ENCODE assay signal across 8 cellular contexts in the genomic region with DNA sequence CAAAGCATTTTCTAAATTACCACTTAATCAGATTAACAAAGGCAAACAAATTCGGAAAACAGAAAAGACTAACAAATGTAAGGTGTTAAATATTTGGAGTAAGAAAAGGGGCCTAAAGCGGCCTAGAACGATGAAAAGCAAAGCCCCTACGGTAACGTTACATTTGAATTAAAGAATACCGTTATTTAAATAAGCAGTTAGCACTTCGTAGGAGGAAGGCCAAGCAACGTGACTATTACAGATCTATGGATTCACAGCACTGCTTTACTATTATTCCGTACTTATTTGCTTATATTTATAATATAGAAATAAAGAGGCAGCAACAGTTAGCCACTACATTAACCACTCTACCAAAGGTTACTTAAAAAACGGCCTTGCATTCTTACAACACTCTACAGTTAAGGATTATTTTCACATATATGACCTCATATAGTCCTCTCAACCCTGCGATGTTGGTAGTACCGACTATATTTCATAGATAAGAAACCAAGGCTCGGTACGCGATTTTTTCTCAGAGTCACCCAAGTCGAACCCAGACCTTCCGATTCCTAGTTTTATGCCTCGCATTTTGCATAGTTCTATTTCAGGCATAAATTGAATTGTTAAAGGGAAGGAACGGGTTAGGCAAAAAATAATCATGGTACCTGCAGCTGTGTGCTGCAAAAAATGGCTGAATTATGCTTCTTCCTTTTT. TPM values are rescaled to one million over a fixed set of nuclear protein-coding genes. Genes with fewer than 3 reads are reported as not detected.
DNase-seq lines count a peak whose midpoint lies in the region; ATAC-seq and TF ChIP-seq lines count a peak whose summit lies in the region.

No MANE protein-coding gene starts in this region.

- H2BK20ac ChIP-seq in H9 (ENCODE audit: low read depth, low read length, poor library complexity, severe bottlenecking): no peak overlapping the region

- peaks cover 8% of the 10 kb centered on the region for H3K23me2 ChIP-seq in H9 (ENCODE audit: insufficient read length, low read depth, low read length, poor library complexity, severe bottlenecking)

- intact Hi-C loops in CD14-positive monocyte (cut with micrococcal nuclease): loop anchor here (2.0 to 10.0 kb wide), 3 partner anchors 31 to 119 kb away; a partner anchor contains a TSS

- H3K27me3 Mint-ChIP-seq in CD14-positive monocyte (ENCODE audit: low read depth in 3 of 3): peaks cover 0 to 54% (median 0%) of the 10 kb centered on the region in 3 donors
- peaks cover 25% of the 10 kb centered on the region for H3K27me3 Mint-ChIP-seq in H9 (ENCODE audit: low read depth)

- H3K9me3 Mint-ChIP-seq in CD14-positive monocyte (peaks cover 0 to 33% (median 3%) of the 10 kb centered on the region in 7 donors), H9 (no peaks in the 10 kb centered on the region; a peak in 1 of 5 replicates)

- no peak overlapping the region for H4K8ac ChIP-seq in H9 (replicated peaks; ENCODE audit: insufficient read length, low read depth, low read length)

- TF ChIP-seq POLR2A in gastroesophageal sphincter (IDR thresholded peaks at IDR 0.05): no peak

- H2AFZ ChIP-seq in H9 (ENCODE audit: low read length): no peak overlapping the region

- no peak overlapping the region for H2BK15ac ChIP-seq in H9 (ENCODE audit: low read depth, low read length)

- H3K9me3 ChIP-seq in H9 (ENCODE audit: control insufficient read depth, low read depth, low read length): no peaks in the 10 kb centered on the region
- peaks cover 4% of the 10 kb centered on the region for H3K9me3 ChIP-seq in WERI-Rb-1 (ENCODE audit: severe bottlenecking)
- H3K9me3 ChIP-seq in gastroesophageal sphincter: no peaks in the 10 kb centered on the region

- H2BK5ac ChIP-seq in H9 (ENCODE audit: insufficient read length, low read length): no peak overlapping the region

- no peak overlapping the region for H3K27ac ChIP-seq in H9 (ENCODE audit: insufficient read length, low read depth, low read length)
- H3K27ac ChIP-seq in WERI-Rb-1: peak overlapping the region; percentile 92
- H3K27ac ChIP-seq in gastroesophageal sphincter: peak overlapping the region; percentile 97 to 98 (median 98)

- no peak for ATAC-seq in gastroesophageal sphincter

- H3K36me3 Mint-ChIP-seq in CD14-positive monocyte: peaks cover 0 to 5% of the 10 kb centered on the region in 2 donors
- peaks cover 4 to 26% (median 14%) of the 10 kb centered on the region in 3 experiments; a peak in 6 of 7 replicates for H3K36me3 Mint-ChIP-seq in H9 (ENCODE audit: insufficient read depth in 1 of 3, low read depth in 3 of 3)

- H3K9ac ChIP-seq in H9 (ENCODE audit: extremely low read depth, insufficient read length, low read length): peak overlapping the region; percentile 77

- peak overlapping the region in 5 of 7 donors; percentile 4 to 84 (median 79) for H3K27ac Mint-ChIP-seq in CD14-positive monocyte
- H3K27ac Mint-ChIP-seq in H9: peak overlapping the region in 2 of 3 experiments; percentile 52 to 73; a peak in 4 of 7 replicates

- H2BK12ac ChIP-seq in H9 (ENCODE audit: insufficient read length, low read depth, low read length): no peak overlapping the region

- no peak overlapping the region for H2AK5ac ChIP-seq in H9 (ENCODE audit: insufficient read length, low read length)

- peaks cover 6% of the 10 kb centered on the region for H3K79me1 ChIP-seq in H9 (ENCODE audit: insufficient read depth, low read depth, low read length, poor library complexity, severe bottlenecking)

- H3K4me1 ChIP-seq in H9 (ENCODE audit: insufficient read depth, low read length) (no peaks in the 10 kb centered on the region), gastroesophageal sphincter (peaks cover 0 to 22% (median 0%) of the 10 kb centered on the region in 3 donors)

- TF ChIP-seq CTCF in CD14-positive monocyte (IDR thresholded peaks at IDR 0.05) (no peak), H9 (conservative IDR thresholded peaks at IDR 0.05) (no peak), WERI-Rb-1 (IDR thresholded peaks at IDR 0.05; ENCODE audit: low read depth, low read length) (no peak), gastroesophageal sphincter (IDR thresholded peaks at IDR 0.05) (no peak)

- peaks cover 6% of the 10 kb centered on the region; the same call in 1 of the 2 replicates for H3K79me2 ChIP-seq in H9 (ENCODE audit: insufficient read depth, low read length)

- no peak overlapping the region for H3T11ph ChIP-seq in H9 (ENCODE audit: low read length)

- H4K5ac ChIP-seq in H9 (ENCODE audit: insufficient read length, low read depth, low read length): no peak overlapping the region

- H3K14ac ChIP-seq in H9 (ENCODE audit: insufficient read depth, low read length): no peak overlapping the region

- no peak overlapping the region for H3K23ac ChIP-seq in H9 (ENCODE audit: insufficient read length, low read depth, low read length)

- no peak overlapping the region for H3K18ac ChIP-seq in H9 (ENCODE audit: insufficient read length, low read depth, low read length)

- H3K36me3 ChIP-seq in WERI-Rb-1 (peaks cover 6% of the 10 kb centered on the region), gastroesophageal sphincter (no peaks in the 10 kb centered on the region)

- WGBS in H9 (ENCODE audit: extremely low coverage, insufficient read length, low lambda C conversion rate): no CpG with 5 or more reads among the region's 19 CpGs
- 1 to 26% methylated on average over 16 to 18 of the region's 19 CpGs for WGBS in gastroesophageal sphincter (ENCODE audit: low coverage in 1 of 2), 2 donors

- TF ChIP-seq EP300 in gastroesophageal sphincter (IDR thresholded peaks at IDR 0.05): no peak

- no peak overlapping the region for H3K56ac ChIP-seq in H9 (ENCODE audit: insufficient read length, low read depth, low read length)

- H4K91ac ChIP-seq in H9 (ENCODE audit: insufficient read length, low read depth, low read length): no peak overlapping the region

- DNase-seq in CD14-positive monocyte (ENCODE audit: low spot score) (no peak), H9 (no peak), WERI-Rb-1 (no peak), retina (peak; percentile 10), LoVo (ENCODE audit: low spot score) (no peak), COR-L47 (lab: John Stamatoyannopoulos, UW) (no peak), germinal center (ENCODE audit: low spot score) (no peak)

- no peak overlapping the region for H3K4ac ChIP-seq in H9 (ENCODE audit: low read depth, low read length)

- H3K4me1 Mint-ChIP-seq in CD14-positive monocyte: peaks cover 27% of the 10 kb centered on the region
- peaks cover 30% of the 10 kb centered on the region in 2 experiments for H3K4me1 Mint-ChIP-seq in H9

- no peak overlapping the region for H2BK120ac ChIP-seq in H9 (ENCODE audit: low read depth, low read length, poor library complexity, severe bottlenecking)

- H3K4me3 Mint-ChIP-seq in CD14-positive monocyte (peak overlapping the region; percentile 79 to 84), H9 (peak overlapping the region; percentile 82 to 87)

- H3K27me3 ChIP-seq in H9 (ENCODE audit: insufficient read depth, low read length): peaks cover 2% of the 10 kb centered on the region; the same call in 1 of the 2 replicates
- peaks cover 18% of the 10 kb centered on the region for H3K27me3 ChIP-seq in WERI-Rb-1 (ENCODE audit: insufficient read depth, low read depth, severe bottlenecking)
- no peaks in the 10 kb centered on the region for H3K27me3 ChIP-seq in gastroesophageal sphincter

- H4K20me1 ChIP-seq in H9 (ENCODE audit: control insufficient read depth, insufficient read depth, insufficient read length): no peaks in the 10 kb centered on the region

- H3K4me3 ChIP-seq in WERI-Rb-1 (ENCODE audit: low read depth, low read length) (peak overlapping the region; percentile 78), gastroesophageal sphincter (peak overlapping the region; percentile 82 to 97)

- peak overlapping the region; percentile 82 for H3K4me2 ChIP-seq in H9 (ENCODE audit: insufficient read depth, insufficient read length, low read length)

RNA-seq across cellular contexts. Expression of a gene that starts 2.9 kb away (rescaled TPM):
- 1 to 10 TPM; 3.2 to 3.9 TPM for polyA plus RNA-seq in CD14-positive monocyte
- total RNA-seq in H9 (2021): 18.7 and 19.0 TPM in 2 replicates
- 10 to 100 TPM; 12.2 to 42.3 (median 17.4) TPM for total RNA-seq in gastroesophageal sphincter

RNA-seq across cellular contexts. Expression of a gene that starts 30.6 kb away (rescaled TPM):
- polyA plus RNA-seq in CD14-positive monocyte: 10 to 100 TPM; 87.1 to 87.2 TPM
- total RNA-seq in H9 (2021): 575 and 598 TPM in 2 replicates
- total RNA-seq in gastroesophageal sphincter: 100 to 1,000 TPM; 139 to 179 (median 156) TPM
